ENCODE assay signal across 12 cellular contexts in genomic region chr10:95276367-95277200, GRCh38. TPM values are rescaled to one million over a fixed set of nuclear protein-coding genes. Genes with fewer than 3 reads are reported as not detected.
DNase-seq lines count a peak whose midpoint lies in the region; ATAC-seq, FAIRE-seq and TF ChIP-seq lines count a peak whose summit lies in the region.
"Had no signal": no experiment of that assay in that cellular context is flagged by ENCODE, and none has a peak within 500 bp of the region (broad histone marks: within the 10 kb centered on the region; RNA-seq: fewer than 3 reads in every experiment).

No MANE protein-coding gene starts in this region.

- TF ChIP-seq POLR2A in K562 (conservative IDR thresholded peaks at IDR 0.05), result no peak

- H3K27me3 ChIP-seq in GM23338 (ENCODE audit: insufficient read depth) (no peaks in the 10 kb centered on the region), K562 (ENCODE audit: control insufficient read depth in 2 of 2, insufficient read depth in 2 of 2, low read length in 2 of 2) (no peaks in the 10 kb centered on the region)

- H3F3A ChIP-seq in GM23338 (replicated peaks; ENCODE audit: low read depth), result 0 out of 2 replicates have a peak, but pooled peaks cover 4% of the 10 kb centered on the region

- H3K9me3 ChIP-seq in K562 (replicated peaks; ENCODE audit: control insufficient read depth, insufficient read depth, low read depth, low read length), result no peaks in the 10 kb centered on the region; the same call in 1 of the 2 replicates

- 0 out of 3 replicates have a peak, but pooled peaks cover 4% of the 10 kb centered on the region for H3K9me3 Mint-ChIP-seq in GM23338
- no peaks in the 10 kb centered on the region for H3K9me3 Mint-ChIP-seq in stimulated activated memory B cell treated with anti-CD40 and anti-IgM and Interleukin-4, amounts not matched to agents 10 μg/mL and 1 μg/mL and 100 μg/mL, for 72 hours
- H3K9me3 Mint-ChIP-seq: activated T-cell treated with anti-CD3 and anti-CD28 coated beads, Interleukin-2, amount 50 U/mL, for 24 hours; CD8-positive, alpha-beta T cell; T-helper 1 cell treated with Interleukin-12 subunit alpha and Interleukin-12 subunit beta and Interleukin-4 antibody, amounts not matched to agents 30 μg/mL and 1 μg/mL, for 36 hours had no signal

- peaks cover 4% of the 10 kb centered on the region for H3K9me1 ChIP-seq in K562 (ENCODE audit: control insufficient read depth, insufficient read depth, low read length)

- WGBS in K562 (ENCODE audit: insufficient coverage, low coverage, missing lambda C conversion rate), result 42% methylated on average over 5 of the region's 8 CpGs

- H3K4me1 ChIP-seq in GM23338 (ENCODE audit: insufficient read depth) (peaks cover 30% of the 10 kb centered on the region), K562 (replicated peaks in 1 of 2; ENCODE audit: control insufficient read depth in 2 of 2, insufficient read depth in 2 of 2, low read length in 2 of 2) (peaks cover 18 to 36% of the 10 kb centered on the region in 2 experiments)

- TF ChIP-seq RAD21 in K562 (CRISPR knock-in tag; conservative IDR thresholded peaks at IDR 0.05 in 1 of 2, IDR thresholded peaks at IDR 0.05 in 1 of 2), result no peak

- H3K4me2 ChIP-seq in GM23338, result no peak overlapping the region
- H3K4me2 ChIP-seq in K562 (ENCODE audit: insufficient read depth, low read length), result no peak overlapping the region

- in situ Hi-C loops in K562 (cut with MboI), result no loop called here

- no peaks in the 10 kb centered on the region for H3K9me2 ChIP-seq in GM23338 (ENCODE audit: insufficient read depth)

- intact Hi-C loops in K562 (cut with micrococcal nuclease), result no loop called here
- intact Hi-C loops in left colon (cut with DNase I, micrococcal nuclease), result no loop called here

- no peak for ATAC-seq in GM23338
- peak; percentile 58 for ATAC-seq in K562
- peak; percentile 87 for ATAC-seq in left colon
- ATAC-seq in stimulated activated memory B cell treated with anti-CD40 and anti-IgM and Interleukin-4, amounts not matched to agents 10 μg/mL and 1 μg/mL and 100 μg/mL, for 72 hours, result peak; percentile 53
- no peak for ATAC-seq in GM21390 (IDR thresholded peaks at IDR 0.05; ENCODE audit: unreplicated experiment)
- no peak for ATAC-seq in HG02852 (IDR thresholded peaks at IDR 0.05; ENCODE audit: unreplicated experiment)
- ATAC-seq: CD8-positive, alpha-beta T cell had no signal

- H3K4me3 ChIP-seq in GM23338 (no peak overlapping the region), K562 (no peak overlapping the region)

- TF ChIP-seq CTCF in GM23338 (conservative IDR thresholded peaks at IDR 0.05; ENCODE audit: low read depth in 2 of 2), result no peak
- no peak for TF ChIP-seq CTCF in K562 (IDR thresholded peaks at IDR 0.05 in 2 of 3, conservative IDR thresholded peaks at IDR 0.05 in 1 of 3; ENCODE audit: insufficient read depth in 2 of 3, low read depth in 1 of 3, low read length in 3 of 3)

- TF ChIP-seq EP300 in K562 (IDR thresholded peaks at IDR 0.05; ENCODE audit: low read length), result no peak

- H3K27ac Mint-ChIP-seq in GM23338, result no peak overlapping the region
- H3K27ac Mint-ChIP-seq in stimulated activated memory B cell treated with anti-CD40 and anti-IgM and Interleukin-4, amounts not matched to agents 10 μg/mL and 1 μg/mL and 100 μg/mL, for 72 hours, result peak overlapping the region; percentile 65
- H3K27ac Mint-ChIP-seq: activated T-cell treated with anti-CD3 and anti-CD28 coated beads, Interleukin-2, amount 50 U/mL, for 24 hours; CD8-positive, alpha-beta T cell; T-helper 1 cell treated with Interleukin-12 subunit alpha and Interleukin-12 subunit beta and Interleukin-4 antibody, amounts not matched to agents 30 μg/mL and 1 μg/mL, for 36 hours had no signal

- H3K27me3 Mint-ChIP-seq in GM23338 (ENCODE audit: insufficient read depth, low read depth, poor library complexity), result peaks cover 3% of the 10 kb centered on the region
- no peaks in the 10 kb centered on the region for H3K27me3 Mint-ChIP-seq in stimulated activated memory B cell treated with anti-CD40 and anti-IgM and Interleukin-4, amounts not matched to agents 10 μg/mL and 1 μg/mL and 100 μg/mL, for 72 hours
- H3K27me3 Mint-ChIP-seq: activated T-cell treated with anti-CD3 and anti-CD28 coated beads, Interleukin-2, amount 50 U/mL, for 24 hours had no signal

- H3K79me2 ChIP-seq in GM23338 (replicated peaks; ENCODE audit: insufficient read depth) (peaks cover 91% of the 10 kb centered on the region), K562 (ENCODE audit: control insufficient read depth, insufficient read depth, low read length) (peaks cover 89% of the 10 kb centered on the region)

- H3K4me1 Mint-ChIP-seq in GM23338, result peaks cover 36% of the 10 kb centered on the region
- peaks cover 67% of the 10 kb centered on the region for H3K4me1 Mint-ChIP-seq in stimulated activated memory B cell treated with anti-CD40 and anti-IgM and Interleukin-4, amounts not matched to agents 10 μg/mL and 1 μg/mL and 100 μg/mL, for 72 hours

- H4K20me1 ChIP-seq in GM23338 (replicated peaks; ENCODE audit: insufficient read depth) (peaks cover 31% of the 10 kb centered on the region), K562 (replicated peaks; ENCODE audit: control insufficient read depth, insufficient read depth, low read length) (peaks cover 15% of the 10 kb centered on the region)

- peaks cover under 1% of the 10 kb centered on the region for H3K36me3 ChIP-seq in GM23338 (ENCODE audit: insufficient read depth)
- H3K36me3 ChIP-seq in K562 (ENCODE audit: control insufficient read depth, insufficient read depth, low read length), result peaks cover under 1% of the 10 kb centered on the region; the same call in 1 of the 3 replicates

- POLR2A ChIA-PET in K562 (lab: Yijun Ruan, JAX), result interaction anchor here (0.6 to 1.0 kb wide), 2 partner anchors 11 to 1148 kb away, joined by 3 read pairs; no protein-coding TSS in a partner anchor

- no TSS peak for BruUV-seq in K562 (replicated peaks; lab: Mats Ljungman, UMichigan)

- CTCF ChIA-PET in K562 (lab: Yijun Ruan, JAX; ENCODE audit: low intra/inter-chr PET ratio), result no interaction called here

- no peak overlapping the region for H2AFZ ChIP-seq in GM23338
- H2AFZ ChIP-seq in K562 (ENCODE audit: low read depth, low read length), result no peak overlapping the region

- H3K4me3 Mint-ChIP-seq in GM23338, result no peak overlapping the region
- no peak overlapping the region for H3K4me3 Mint-ChIP-seq in stimulated activated memory B cell treated with anti-CD40 and anti-IgM and Interleukin-4, amounts not matched to agents 10 μg/mL and 1 μg/mL and 100 μg/mL, for 72 hours
- H3K4me3 Mint-ChIP-seq: activated T-cell treated with anti-CD3 and anti-CD28 coated beads, Interleukin-2, amount 50 U/mL, for 24 hours; CD8-positive, alpha-beta T cell; T-helper 1 cell treated with Interleukin-12 subunit alpha and Interleukin-12 subunit beta and Interleukin-4 antibody, amounts not matched to agents 30 μg/mL and 1 μg/mL, for 36 hours had no signal

- 0 out of 3 replicates have a peak, but pooled peaks cover 6% of the 10 kb centered on the region for H3K36me3 Mint-ChIP-seq in GM23338 (ENCODE audit: low read depth)
- peaks cover 15% of the 10 kb centered on the region for H3K36me3 Mint-ChIP-seq in stimulated activated memory B cell treated with anti-CD40 and anti-IgM and Interleukin-4, amounts not matched to agents 10 μg/mL and 1 μg/mL and 100 μg/mL, for 72 hours
- H3K36me3 Mint-ChIP-seq: CD8-positive, alpha-beta T cell had no signal

- no peak overlapping the region; a peak in 1 of 4 replicates for H3K9ac ChIP-seq in K562 (ENCODE audit: insufficient read depth in 1 of 2, low read depth in 2 of 2, low read length in 2 of 2)

- peak; percentile 11 for FAIRE-seq in K562 (lab: Jason Lieb, UNC)

- 0 out of 2 replicates have a peak overlapping the region, but pooled peaks have one; percentile 29 for H3K27ac ChIP-seq in GM23338 (ENCODE audit: low read depth)
- no peak overlapping the region for H3K27ac ChIP-seq in K562 (ENCODE audit: extremely low read depth, low read depth, low read length)

- DNase-seq in GM23338 (ENCODE audit: low spot score), result no peak
- DNase-seq in K562 (ENCODE audit: extremely low read depth in 1 of 4, low spot score in 3 of 4), result peak in 1 of 4 experiments; percentile 43
- DNase-seq in left colon, result peak in 1 of 2 donors; percentile 80
- no peak for DNase-seq in amniotic stem cell (lab: John Stamatoyannopoulos, UW)
- no peak for DNase-seq in AG08396 (ENCODE audit: low spot score)
- DNase-seq: activated T-cell treated with anti-CD3 and anti-CD28 coated beads, Interleukin-2, amount 50 U/mL, for 24 hours; CD8-positive, alpha-beta T cell; occipital lobe had no signal

TF ChIP-seq in GM23338, 12 proteins besides CTCF, POLR2A, EP300 and RAD21 (continues in another document):
- TF ChIP-seq ZNF114 (CRISPR knock-in tag; IDR thresholded peaks at IDR 0.05) (no peak), POLR2AphosphoS5 (IDR thresholded peaks at IDR 0.05; ENCODE audit: low read depth) (no peak), CREB1 (CRISPR knock-in tag; IDR thresholded peaks at IDR 0.05; ENCODE audit: low read depth) (no peak), EZH2phosphoT487 (IDR thresholded peaks at IDR 0.05; ENCODE audit: unreplicated experiment) (no peak)

TF ChIP-seq in K562, 482 proteins besides CTCF, POLR2A, EP300 and RAD21 (continues in another document):
- TF ChIP-seq BHLHE40 (IDR thresholded peaks at IDR 0.05; ENCODE audit: low read length) (peak; percentile 67), SPI1 (IDR thresholded peaks at IDR 0.05; ENCODE audit: borderline replicate concordance, low read depth, low read length) (no peak), GTF2E2 (tag; IDR thresholded peaks at IDR 0.05) (no peak)

RNA-seq across cellular contexts. Expression of gene PDLIM1, which starts 14.2 kb away (rescaled TPM):
- 110 and 111 TPM in 2 replicates for total RNA-seq in GM23338 (2014; rRNA removed; shearing (Covaris generic))
- polyA plus RNA-seq in GM23338 (2016; fragmentation: Nextera tagmentation; extraction: Ambion mirVana) (227 and 233 TPM in 2 replicates), K562 (2011; rRNA removed) (47.3 and 71.2 TPM in 2 replicates), K562 (2014; fragmentation: Illumina TruSeq; extraction: Trizol) (128 and 164 TPM in 2 replicates), K562 (2014; fragmentation: Nextera tagmentation; extraction: Ambion mirVana) (10 to 100 TPM; 25.6 to 32.9 TPM), K562 (2014; rRNA removed) (56.5 and 59.1 TPM in 2 replicates)
- total RNA-seq in K562 (2011; cell fraction: chromatin; rRNA removed; ENCODE audit: low replicate concordance), result 33.7 and 36.9 TPM in 2 replicates
- 27.2 and 28.5 TPM in 2 replicates for total RNA-seq in K562 (2011; cell fraction: nucleolus; rRNA removed)
- total RNA-seq in K562 (2011; cell fraction: nucleoplasm; rRNA removed), result 37.0 and 40.4 TPM in 2 replicates
- total RNA-seq in K562 (2014; rRNA removed) (19.8 and 23.9 TPM in 2 replicates), K562 (2014; rRNA removed; fragmentation: Illumina TruSeq; extraction: Trizol) (39.1 and 41.6 TPM in 2 replicates), K562 (2015; rRNA removed; fragmentation: Illumina TruSeq; extraction: Trizol) (29.6 and 32.7 TPM in 2 replicates), K562 (2021) (110 and 116 TPM in 2 replicates), left colon (100 to 1,000 TPM; 342 to 417 TPM)
- 79.5 and 97.2 TPM in 2 replicates for polyA plus RNA-seq in K562 (2011; cell fraction: cytosol; rRNA removed)
- 42.8 and 45.8 TPM in 2 replicates for polyA plus RNA-seq in K562 (2011; cell fraction: nucleus; rRNA removed)
- 144 and 169 TPM in 2 replicates for polyA plus RNA-seq in K562 (2012)
- 68.9 and 82.4 TPM in 2 replicates for polyA minus RNA-seq in K562 (2011; rRNA and poly(A)+ RNA removed)
- 67.6 and 71.5 TPM in 2 replicates for polyA minus RNA-seq in K562 (2011; cell fraction: cytosol; rRNA and poly(A)+ RNA removed)
- 14.0 and 21.2 TPM in 2 replicates for polyA minus RNA-seq in K562 (2011; cell fraction: nucleus; rRNA and poly(A)+ RNA removed)

Comparison
In these comparisons a context has a peak if more than half of its experiments do, and no peak if none do; other contexts are left out.
1. ATAC-seq: peak in K562 (single experiment), left colon (single experiment) and stimulated activated memory B cell treated with anti-CD40 and anti-IgM and Interleukin-4, amounts not matched to agents 10 μg/mL and 1 μg/mL and 100 μg/mL, for 72 hours (single experiment); none in GM23338 (single experiment), GM21390 (single experiment) and HG02852 (single experiment).